17 cellular contexts compared by ENCODE assay signal in genomic region chr16:23859713-23860269, GRCh38. TPM values are rescaled to one million over a fixed set of nuclear protein-coding genes. Genes with fewer than 3 reads are reported as not detected.
DNase-seq lines count a peak whose midpoint lies in the region; ATAC-seq and TF ChIP-seq lines count a peak whose summit lies in the region.
"Had no signal": no experiment of that assay in that cellular context is flagged by ENCODE, and none has a peak within 500 bp of the region (broad histone marks: within the 10 kb centered on the region; RNA-seq: fewer than 3 reads in every experiment).

No MANE protein-coding gene starts in this region.

- no peak overlapping the region for H3K27ac ChIP-seq in CD4-positive, alpha-beta T cell (ENCODE audit: low read depth, low read length)
- no peak overlapping the region for H3K27ac ChIP-seq in HEK293 (ENCODE audit: extremely low read depth, low read depth, low read length)
- H3K27ac ChIP-seq: brain microvascular endothelial cell, upper lobe of right lung had no signal

- H3K9me3 Mint-ChIP-seq in CD4-positive, alpha-beta T cell: no peaks in the 10 kb centered on the region
- no peaks in the 10 kb centered on the region for H3K9me3 Mint-ChIP-seq in immature natural killer cell
- H3K9me3 Mint-ChIP-seq: nephron progenitor cell had no signal

- POLR2A ChIA-PET in CD4-positive, alpha-beta T cell (lab: Charles Lee): interaction anchor here (0.9 to 1.1 kb wide), 3 partner anchors 11 to 22 kb away, joined by 3 to 4 read pairs (median 3); no protein-coding TSS in a partner anchor
- POLR2A ChIA-PET in HEK293 (lab: Yijun Ruan, JAX): no interaction called here

- DNase-seq in CD4-positive, alpha-beta T cell: no peak
- DNase-seq in SKM-1 treated with dmso at 0.1 percent for 144 hours (lab: John Stamatoyannopoulos, UW; ENCODE audit: unreplicated experiment): peak; percentile 74
- DNase-seq in immature natural killer cell: no peak
- no peak for DNase-seq in mesenteric fat pad (ENCODE audit: low spot score)
- DNase-seq: activated effector memory CD4-positive, alpha-beta T cell treated with Interleukin-2 at 50 U/mL for 16 hours; brain microvascular endothelial cell; left ventricle myocardium superior; MG63; nephron progenitor cell; SK-N-SH; stimulated activated CD4-positive, alpha-beta T cell treated with anti-CD3 and anti-CD28 coated beads, Interleukin-1b, Interleukin-23, amount 100 ng/mL, for 48 hours; upper lobe of right lung had no signal

- no peak for TF ChIP-seq CTCF in CD4-positive, alpha-beta T cell (IDR thresholded peaks at IDR 0.05)
- no peak for TF ChIP-seq CTCF in HEK293 (tag by site-specific recombination; IDR thresholded peaks at IDR 0.05)

- no peaks in the 10 kb centered on the region for H3K4me1 ChIP-seq in HEK293 (ENCODE audit: control insufficient read depth, insufficient read depth, low read length)

- no peaks in the 10 kb centered on the region for H3K36me3 Mint-ChIP-seq in CD4-positive, alpha-beta T cell (ENCODE audit: low read depth)
- no peaks in the 10 kb centered on the region for H3K36me3 Mint-ChIP-seq in immature natural killer cell

- H3K4me3 Mint-ChIP-seq in CD4-positive, alpha-beta T cell: peak overlapping the region; percentile 30
- H3K4me3 Mint-ChIP-seq in immature natural killer cell: peak overlapping the region in 4 of 5 donors; percentile 18 to 46 (median 40)
- H3K4me3 Mint-ChIP-seq: nephron progenitor cell had no signal

- no peaks in the 10 kb centered on the region for H3K9me3 ChIP-seq in CD4-positive, alpha-beta T cell (ENCODE audit: control insufficient read depth, low read length)
- H3K9me3 ChIP-seq in HEK293 (ENCODE audit: control insufficient read depth, insufficient read depth, low read depth, low read length): no peaks in the 10 kb centered on the region
- H3K9me3 ChIP-seq: MG63, SK-N-SH, upper lobe of right lung had no signal

- CTCF ChIA-PET in CD4-positive, alpha-beta T cell (lab: Charles Lee): no interaction called here
- CTCF ChIA-PET in HEK293 (lab: Yijun Ruan, JAX): interaction anchor here (0.6 to 1.2 kb wide), 2 partner anchors 17 to 124 kb away, joined by 4 to 7 read pairs; no protein-coding TSS in a partner anchor

- intact Hi-C loops in CD4-positive, alpha-beta T cell (cut with DNase I, micrococcal nuclease): loop anchor here in 1 of 2 experiments (5.0 kb wide), 3 partner anchors 32 to 153 kb away; no protein-coding TSS in a partner anchor

- H3K27me3 ChIP-seq in CD4-positive, alpha-beta T cell (ENCODE audit: control insufficient read depth, insufficient read depth, low read length): no peaks in the 10 kb centered on the region
- H3K27me3 ChIP-seq: brain microvascular endothelial cell, upper lobe of right lung had no signal

- peaks cover 85% of the 10 kb centered on the region for H3K4me1 Mint-ChIP-seq in CD4-positive, alpha-beta T cell (ENCODE audit: low read depth)
- peaks cover 82 to 84% of the 10 kb centered on the region in 2 donors for H3K4me1 Mint-ChIP-seq in immature natural killer cell

- H3K27me3 Mint-ChIP-seq in CD4-positive, alpha-beta T cell: no peaks in the 10 kb centered on the region
- H3K27me3 Mint-ChIP-seq in immature natural killer cell (ENCODE audit: low read depth in 3 of 3): peaks cover 0 to 6% (median 6%) of the 10 kb centered on the region in 3 donors

- H3K27ac Mint-ChIP-seq in CD4-positive, alpha-beta T cell: peak overlapping the region; percentile 11
- peak overlapping the region; percentile 1 to 82 (median 51) for H3K27ac Mint-ChIP-seq in immature natural killer cell
- H3K27ac Mint-ChIP-seq: nephron progenitor cell had no signal

- H3K36me3 ChIP-seq in HEK293 (ENCODE audit: control insufficient read depth in 2 of 2, insufficient read depth in 1 of 2, low read length in 2 of 2): no peaks in the 10 kb centered on the region
- H3K36me3 ChIP-seq: brain microvascular endothelial cell, MG63, upper lobe of right lung had no signal

- H3K4me3 ChIP-seq in HEK293 (ENCODE audit: low read depth, low read length): no peak overlapping the region
- H3K4me3 ChIP-seq: MG63, upper lobe of right lung had no signal

- no peak for ATAC-seq in CD4-positive, alpha-beta T cell (ENCODE audit: poor library complexity)
- ATAC-seq in HG03378 (IDR thresholded peaks at IDR 0.05; ENCODE audit: unreplicated experiment): no peak
- no peak for ATAC-seq in HG02642 (IDR thresholded peaks at IDR 0.05; ENCODE audit: poor library complexity, unreplicated experiment)
- no peak for ATAC-seq in GM18517 (IDR thresholded peaks at IDR 0.05; ENCODE audit: unreplicated experiment)
- ATAC-seq: left ventricle myocardium superior, upper lobe of right lung had no signal

TF ChIP-seq in HEK293, 187 proteins besides CTCF, POLR2A, EP300 and RAD21:
- TF ChIP-seq ZNF175 (tag by site-specific recombination; IDR thresholded peaks at IDR 0.05): no peak
- TF ChIP-seq ZNF596 (tag by site-specific recombination; IDR thresholded peaks at IDR 0.05): peak; percentile 66; the same call in 1 of the 2 replicates

RNA-seq across cellular contexts. Expression of gene PRKCB, which starts 24.0 kb away (rescaled TPM):
- 10 to 100 TPM; 64.7 TPM for total RNA-seq in CD4-positive, alpha-beta T cell
- 100 to 1,000 TPM in 2 of 3 donors, 10 to 100 TPM in 1; 78.7 to 110 (median 104) TPM for polyA plus RNA-seq in immature natural killer cell
- total RNA-seq in mesenteric fat pad: 11.0 TPM
- total RNA-seq: HT1080 had no signal
